In the genomic region with DNA sequence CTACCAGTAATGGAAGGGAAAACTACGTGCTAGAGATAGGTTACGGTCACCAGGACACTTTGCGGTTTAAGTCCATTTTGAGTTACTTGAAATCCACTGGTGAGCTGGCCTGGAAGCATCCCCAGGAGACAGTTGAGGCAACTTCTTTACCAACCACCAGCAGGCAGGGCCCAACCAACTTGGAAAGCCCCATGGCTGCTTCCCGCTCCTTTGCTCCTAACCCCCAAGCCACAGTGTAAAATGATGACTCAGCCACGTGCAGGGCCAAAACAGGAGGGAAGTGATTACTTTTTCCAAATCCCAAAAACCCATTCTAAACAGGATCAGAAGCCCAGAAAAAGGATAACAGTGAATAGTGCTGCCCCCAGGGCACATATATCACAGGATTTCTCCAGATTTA, we compare ENCODE assay signal across 1 cellular context.
TF ChIP-seq lines count a peak whose summit lies in the region.

No MANE protein-coding gene starts in this region.

TF ChIP-seq in HepG2, 621 proteins besides CTCF, POLR2A, EP300 and RAD21 (continued from another document):
- TF ChIP-seq, protein P1, sequence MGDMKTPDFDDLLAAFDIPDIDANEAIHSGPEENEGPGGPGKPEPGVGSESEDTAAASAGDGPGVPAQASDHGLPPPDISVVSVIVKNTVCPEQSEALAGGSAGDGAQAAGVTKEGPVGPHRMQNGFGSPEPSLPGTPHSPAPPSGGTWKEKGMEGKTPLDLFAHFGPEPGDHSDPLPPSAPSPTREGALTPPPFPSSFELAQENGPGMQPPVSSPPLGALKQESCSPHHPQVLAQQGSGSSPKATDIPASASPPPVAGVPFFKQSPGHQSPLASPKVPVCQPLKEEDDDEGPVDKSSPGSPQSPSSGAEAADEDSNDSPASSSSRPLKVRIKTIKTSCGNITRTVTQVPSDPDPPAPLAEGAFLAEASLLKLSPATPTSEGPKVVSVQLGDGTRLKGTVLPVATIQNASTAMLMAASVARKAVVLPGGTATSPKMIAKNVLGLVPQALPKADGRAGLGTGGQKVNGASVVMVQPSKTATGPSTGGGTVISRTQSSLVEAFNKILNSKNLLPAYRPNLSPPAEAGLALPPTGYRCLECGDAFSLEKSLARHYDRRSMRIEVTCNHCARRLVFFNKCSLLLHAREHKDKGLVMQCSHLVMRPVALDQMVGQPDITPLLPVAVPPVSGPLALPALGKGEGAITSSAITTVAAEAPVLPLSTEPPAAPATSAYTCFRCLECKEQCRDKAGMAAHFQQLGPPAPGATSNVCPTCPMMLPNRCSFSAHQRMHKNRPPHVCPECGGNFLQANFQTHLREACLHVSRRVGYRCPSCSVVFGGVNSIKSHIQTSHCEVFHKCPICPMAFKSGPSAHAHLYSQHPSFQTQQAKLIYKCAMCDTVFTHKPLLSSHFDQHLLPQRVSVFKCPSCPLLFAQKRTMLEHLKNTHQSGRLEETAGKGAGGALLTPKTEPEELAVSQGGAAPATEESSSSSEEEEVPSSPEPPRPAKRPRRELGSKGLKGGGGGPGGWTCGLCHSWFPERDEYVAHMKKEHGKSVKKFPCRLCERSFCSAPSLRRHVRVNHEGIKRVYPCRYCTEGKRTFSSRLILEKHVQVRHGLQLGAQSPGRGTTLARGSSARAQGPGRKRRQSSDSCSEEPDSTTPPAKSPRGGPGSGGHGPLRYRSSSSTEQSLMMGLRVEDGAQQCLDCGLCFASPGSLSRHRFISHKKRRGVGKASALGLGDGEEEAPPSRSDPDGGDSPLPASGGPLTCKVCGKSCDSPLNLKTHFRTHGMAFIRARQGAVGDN (CRISPR knock-in tag; IDR thresholded peaks at IDR 0.05), result no peak
- TF ChIP-seq, protein P2, sequence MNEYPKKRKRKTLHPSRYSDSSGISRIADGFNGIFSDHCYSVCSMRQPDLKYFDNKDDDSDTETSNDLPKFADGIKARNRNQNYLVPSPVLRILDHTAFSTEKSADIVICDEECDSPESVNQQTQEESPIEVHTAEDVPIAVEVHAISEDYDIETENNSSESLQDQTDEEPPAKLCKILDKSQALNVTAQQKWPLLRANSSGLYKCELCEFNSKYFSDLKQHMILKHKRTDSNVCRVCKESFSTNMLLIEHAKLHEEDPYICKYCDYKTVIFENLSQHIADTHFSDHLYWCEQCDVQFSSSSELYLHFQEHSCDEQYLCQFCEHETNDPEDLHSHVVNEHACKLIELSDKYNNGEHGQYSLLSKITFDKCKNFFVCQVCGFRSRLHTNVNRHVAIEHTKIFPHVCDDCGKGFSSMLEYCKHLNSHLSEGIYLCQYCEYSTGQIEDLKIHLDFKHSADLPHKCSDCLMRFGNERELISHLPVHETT (CRISPR knock-in tag; conservative IDR thresholded peaks at IDR 0.05), result no peak
- TF ChIP-seq ZNF577 (CRISPR knock-in tag; IDR thresholded peaks at IDR 0.05; ENCODE audit: borderline replicate concordance, low read depth), result no peak
